Comparison of ENCODE assay signal across 10 cellular contexts in the genomic region with DNA sequence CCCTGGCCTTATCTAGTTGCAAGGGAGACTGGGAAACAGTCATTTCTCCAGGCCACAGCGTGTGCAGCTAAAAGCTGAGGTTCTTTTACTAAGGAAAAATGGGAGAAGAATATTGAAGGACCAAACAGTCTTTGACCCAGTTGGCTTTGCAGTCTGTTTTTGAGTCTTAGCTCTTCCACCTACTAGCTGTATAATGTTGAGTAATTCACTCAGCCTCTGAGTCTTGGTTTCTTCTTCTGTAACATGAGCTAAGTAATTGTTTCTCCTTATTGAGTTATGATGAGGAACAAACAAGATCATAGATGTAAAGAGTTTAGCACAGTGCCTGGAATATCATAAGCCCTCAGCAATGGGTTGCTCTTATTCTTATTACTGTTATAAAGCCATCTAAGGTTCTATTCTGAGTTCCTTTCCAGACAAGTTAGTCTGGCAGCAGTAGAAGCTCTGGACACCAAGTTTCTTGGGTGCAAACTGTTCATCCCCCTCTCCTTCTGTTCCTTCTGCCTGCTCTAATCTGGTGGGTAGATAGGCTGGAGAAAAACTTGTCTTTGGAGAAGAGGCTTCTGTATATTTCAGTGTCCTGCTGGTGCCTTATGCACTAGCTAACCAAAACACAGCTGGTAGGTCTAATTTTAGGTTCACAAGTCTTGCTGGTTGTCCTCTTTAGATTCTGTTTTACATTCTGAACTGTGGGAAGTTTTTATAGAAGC. TPM values are rescaled to one million over a fixed set of nuclear protein-coding genes. Genes with fewer than 3 reads are reported as not detected.
A peak's percentile ranks its signal among the peaks of the same experiment; 100 is the strongest.
DNase-seq lines count a peak whose midpoint lies in the region; ATAC-seq and TF ChIP-seq lines count a peak whose summit lies in the region.
"Had no signal": no experiment of that assay in that cellular context is flagged by ENCODE, and none has a peak within 500 bp of the region (broad histone marks: within the 10 kb centered on the region; RNA-seq: fewer than 3 reads in every experiment).

No MANE protein-coding gene starts in this region.

- H3K36me3 ChIP-seq in BLaER1 treated with 17β-estradiol and CSF1 and Interleukin-3, amounts not matched to agents 10 nM and 100 nM, result peaks cover 0 to 31% (median 15%) of the 10 kb centered on the region in 11 experiments; a peak in 10 of 22 replicates
- H3K36me3 ChIP-seq in MM.1S (replicated peaks; ENCODE audit: insufficient read depth, low read length), result no peaks in the 10 kb centered on the region
- H3K36me3 ChIP-seq in heart right ventricle, result no peaks in the 10 kb centered on the region
- no peaks in the 10 kb centered on the region for H3K36me3 ChIP-seq in vagina

- H3K9ac ChIP-seq in BLaER1 treated with 17β-estradiol and CSF1 and Interleukin-3, amounts not matched to agents 10 nM and 100 nM, result peak overlapping the region in 1 of 11 experiments; percentile 10; a peak in 1 of 22 replicates
- H3K9ac ChIP-seq in MM.1S (ENCODE audit: low read length), result no peak overlapping the region

- no peak overlapping the region for H3K27ac Mint-ChIP-seq in HFFc6

- peaks cover 76% of the 10 kb centered on the region for H3K79me2 ChIP-seq in MM.1S (ENCODE audit: low read length)

- WGBS in heart right ventricle, 2 donors, result 82 to 86% methylated on average over 1 of the region's 1 CpG

- H3K4me1 Mint-ChIP-seq in HFFc6 (ENCODE audit: low read depth), result peaks cover 42% of the 10 kb centered on the region

- no peaks in the 10 kb centered on the region for H3K27me3 ChIP-seq in BLaER1 treated with 17β-estradiol and CSF1 and Interleukin-3, amounts not matched to agents 10 nM and 100 nM
- H3K27me3 ChIP-seq in MM.1S (replicated peaks; ENCODE audit: insufficient read depth, low read length), result no peaks in the 10 kb centered on the region
- no peaks in the 10 kb centered on the region for H3K27me3 ChIP-seq in heart right ventricle
- H3K27me3 ChIP-seq in vagina, result no peaks in the 10 kb centered on the region

- DNase-seq in MM.1S (peak; percentile 20), heart right ventricle (no peak), HFFc6 (no peak), vagina (ENCODE audit: extremely low spot score in 2 of 2) (no peak), GM13977 (ENCODE audit: low spot score) (no peak)
- DNase-seq: natural killer cell; stimulated activated CD4-positive, alpha-beta T cell treated with anti-CD3 and anti-CD28 coated beads, Interleukin-4, amount 100 ng/mL, for 24 hours had no signal

- no peaks in the 10 kb centered on the region for H3K36me3 Mint-ChIP-seq in HFFc6 (ENCODE audit: low read depth)
- H3K36me3 Mint-ChIP-seq: natural killer cell had no signal

- H3K4me3 Mint-ChIP-seq in HFFc6, result no peak overlapping the region
- H3K4me3 Mint-ChIP-seq: natural killer cell had no signal

- no peak for TF ChIP-seq POLR2A in vagina (IDR thresholded peaks at IDR 0.05)

- TF ChIP-seq CTCF in MM.1S (IDR thresholded peaks at IDR 0.05; ENCODE audit: low read length) (no peak), heart right ventricle (IDR thresholded peaks at IDR 0.05) (no peak), HFFc6 (IDR thresholded peaks at IDR 0.05) (no peak), vagina (IDR thresholded peaks at IDR 0.05) (no peak), GM13977 (IDR thresholded peaks at IDR 0.05; ENCODE audit: extremely low read depth, insufficient read depth, missing control alignments) (no peak)

- H3F3A ChIP-seq in MM.1S (ENCODE audit: insufficient read depth, low read length), result no peaks in the 10 kb centered on the region

- peak overlapping the region; percentile 2 to 56 (median 39); a peak in 18 of 22 replicates for H3K4me2 ChIP-seq in BLaER1 treated with 17β-estradiol and CSF1 and Interleukin-3, amounts not matched to agents 10 nM and 100 nM
- peak overlapping the region; percentile 28 for H3K4me2 ChIP-seq in MM.1S (ENCODE audit: low read depth, low read length)

- H3K27me3 Mint-ChIP-seq in HFFc6 (ENCODE audit: insufficient read depth), result no peaks in the 10 kb centered on the region

- H4K20me1 ChIP-seq in BLaER1 treated with 17β-estradiol and CSF1 and Interleukin-3, amounts not matched to agents 10 nM and 100 nM, result peaks cover 21 to 97% (median 83%) of the 10 kb centered on the region in 11 experiments; a peak in 19 of 22 replicates
- H4K20me1 ChIP-seq in MM.1S (ENCODE audit: insufficient read depth, low read length), result no peaks in the 10 kb centered on the region; the same call in 1 of the 2 replicates

- in situ Hi-C loops in GM13977 (cut with MboI; ENCODE audit: low pct_unique_long_range_greater_than_20kb, low sequenced_read_pairs, unreplicated experiment), result no loop called here

- no peaks in the 10 kb centered on the region for H3K9me3 Mint-ChIP-seq in HFFc6
- H3K9me3 Mint-ChIP-seq: natural killer cell had no signal

- ATAC-seq in GM19328 (IDR thresholded peaks at IDR 0.05; ENCODE audit: unreplicated experiment) (peak; percentile 54), heart right ventricle (peak in 6 of 8 donors; percentile 38 to 73 (median 56)), HG03097 (IDR thresholded peaks at IDR 0.05; ENCODE audit: low FRiP score, unreplicated experiment) (no peak)
- ATAC-seq: natural killer cell had no signal

- no peak overlapping the region for H2AFZ ChIP-seq in MM.1S (ENCODE audit: low read length)

- H3K9me3 ChIP-seq in BLaER1 treated with 17β-estradiol and CSF1 and Interleukin-3, amounts not matched to agents 10 nM and 100 nM (replicated peaks in 1 of 11), result 0 out of 22 replicates have a peak, but pooled peaks cover 0 to 3% (median 0%) of the 10 kb centered on the region in 11 experiments
- no peaks in the 10 kb centered on the region for H3K9me3 ChIP-seq in MM.1S (replicated peaks; ENCODE audit: insufficient read depth, low read length)
- no peaks in the 10 kb centered on the region for H3K9me3 ChIP-seq in heart right ventricle
- H3K9me3 ChIP-seq in vagina, result no peaks in the 10 kb centered on the region

- peaks cover 11 to 47% (median 31%) of the 10 kb centered on the region in 10 experiments; a peak in 18 of 20 replicates for H3K4me1 ChIP-seq in BLaER1 treated with 17β-estradiol and CSF1 and Interleukin-3, amounts not matched to agents 10 nM and 100 nM
- H3K4me1 ChIP-seq in MM.1S (ENCODE audit: low read length) (peaks cover 23% of the 10 kb centered on the region), heart right ventricle (peaks cover 0 to 73% (median 46%) of the 10 kb centered on the region in 9 donors), vagina (peaks cover 25% of the 10 kb centered on the region)

- no peak overlapping the region for H3K27ac ChIP-seq in BLaER1 treated with 17β-estradiol and CSF1 and Interleukin-3, amounts not matched to agents 10 nM and 100 nM
- peak overlapping the region; percentile 26; the same call in 1 of the 2 replicates for H3K27ac ChIP-seq in MM.1S (ENCODE audit: low read length)
- H3K27ac ChIP-seq in heart right ventricle, result peak overlapping the region in 8 of 10 donors; percentile 9 to 59 (median 28)
- no peak overlapping the region for H3K27ac ChIP-seq in vagina

- intact Hi-C loops in heart right ventricle (cut with DNase I) (no loop called here), vagina (cut with DNase I) (no loop called here)

- H3K4me3 ChIP-seq in BLaER1 treated with 17β-estradiol and CSF1 and Interleukin-3, amounts not matched to agents 10 nM and 100 nM, result no peak overlapping the region
- H3K4me3 ChIP-seq in MM.1S (ENCODE audit: low read length) (no peak overlapping the region), heart right ventricle (no peak overlapping the region), vagina (no peak overlapping the region)

- no peaks in the 10 kb centered on the region for H3K9me2 ChIP-seq in MM.1S (replicated peaks; ENCODE audit: insufficient read depth, low read length)

RNA-seq across cellular contexts. Expression of a gene that starts 13.5 kb away (rescaled TPM):
- total RNA-seq in heart right ventricle (10 to 100 TPM; 37.7 to 59.2 (median 46.8) TPM), vagina (27.7 TPM)
- 1 to 10 TPM; 6.4 to 9.0 TPM for polyA plus RNA-seq in heart right ventricle
- total RNA-seq in HFFc6 (2021; fragmentation: NEBNext Ultra II Directional; extraction: Animal tissue kit (Norgen Biotek cat#: 25700)), result 10 to 100 TPM; 56.7 to 65.0 (median 60.1) TPM

RNA-seq across cellular contexts. Expression of a gene that starts 57.8 kb away (rescaled TPM):
- 1 to 10 TPM in 7 of 10 donors, under 1 TPM in 3; 0.57 to 4.7 (median 1.3) TPM for total RNA-seq in heart right ventricle
- polyA plus RNA-seq in heart right ventricle, result 1 to 10 TPM; 1.8 to 3.4 TPM
- total RNA-seq in HFFc6 (2021; fragmentation: NEBNext Ultra II Directional; extraction: Animal tissue kit (Norgen Biotek cat#: 25700)), result 10 to 100 TPM; 40.7 to 58.6 (median 46.8) TPM
- total RNA-seq in vagina, result 7.4 TPM
- total RNA-seq: natural killer cell had no signal

Comparison
In these comparisons a context has a peak if more than half of its experiments do, and no peak if none do; other contexts are left out.
1. H3K27ac ChIP-seq: peak in MM.1S (single experiment) and heart right ventricle (8 of 10); none in BLaER1 treated with 17β-estradiol and CSF1 and Interleukin-3, amounts not matched to agents 10 nM and 100 nM (0 of 11) and vagina (single experiment).